In the genomic region with DNA sequence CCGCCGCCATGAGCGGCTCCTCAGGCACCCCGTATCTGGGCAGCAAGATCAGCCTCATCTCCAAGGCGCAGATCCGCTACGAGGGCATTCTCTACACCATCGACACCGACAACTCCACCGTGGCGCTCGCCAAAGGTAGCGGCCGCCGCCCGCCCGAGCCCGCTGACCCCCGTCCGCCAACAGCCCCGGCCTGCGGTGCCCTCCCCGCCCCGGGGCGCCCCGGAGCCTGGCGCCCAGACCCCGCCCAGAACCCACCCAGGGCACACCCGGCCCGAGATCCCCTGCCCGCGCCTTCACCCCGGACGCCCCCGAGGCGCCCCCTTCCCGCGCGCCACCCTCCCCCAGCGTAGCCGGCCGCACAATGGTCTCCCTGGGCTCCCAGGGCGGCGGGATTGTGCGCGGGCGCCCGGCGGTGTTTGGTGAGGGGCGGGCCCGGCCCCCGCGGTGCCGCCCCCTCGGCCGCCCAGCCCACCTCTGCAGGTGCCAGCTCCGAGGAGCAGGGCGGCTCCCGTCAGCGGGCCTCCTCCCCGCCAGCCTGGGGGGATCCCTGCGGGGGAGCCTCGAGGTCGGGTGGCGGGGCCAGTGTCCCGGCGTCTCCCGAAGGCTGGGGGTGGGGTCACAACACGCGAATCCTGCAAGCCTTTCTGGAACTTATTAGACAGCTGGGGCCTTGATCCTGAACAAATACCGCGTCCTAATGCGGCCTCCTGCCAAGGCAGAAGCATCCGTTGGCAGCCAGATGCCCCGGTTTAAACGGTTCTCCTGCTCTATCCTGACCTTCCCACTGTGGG, we compare ENCODE assay signal across 8 cellular contexts. TPM values are rescaled to one million over a fixed set of nuclear protein-coding genes. Genes with fewer than 3 reads are reported as not detected.
DNase-seq lines count a peak whose midpoint lies in the region; ATAC-seq and TF ChIP-seq lines count a peak whose summit lies in the region.

No MANE protein-coding gene starts in this region.

- DNase-seq in GM10266 (ENCODE audit: extremely low spot score) (peak; percentile 68), LoVo (ENCODE audit: low spot score) (peak; percentile 44), upper lobe of left lung (peak; percentile 66 to 93)

- peak overlapping the region; percentile 73 for H3K4me3 ChIP-seq in WI38 (ENCODE audit: low read depth, low read length)
- peak overlapping the region; percentile 79 for H3K4me3 ChIP-seq in ectodermal cell (ENCODE audit: insufficient read depth, low read depth, low read length)
- H3K4me3 ChIP-seq in mucosa of rectum (ENCODE audit: low read length in 2 of 2), result peak overlapping the region; percentile 70 to 75
- H3K4me3 ChIP-seq in upper lobe of left lung, result peak overlapping the region; percentile 76 to 99 (median 91)

- TF ChIP-seq CTCF in GM10266 (IDR thresholded peaks at IDR 0.05; ENCODE audit: control insufficient read depth, insufficient read depth, low read depth, missing control alignments) (no peak), WI38 (IDR thresholded peaks at IDR 0.05; ENCODE audit: low read depth, low read length) (no peak), upper lobe of left lung (IDR thresholded peaks at IDR 0.05) (no peak)

- H3K27me3 ChIP-seq in ectodermal cell (ENCODE audit: control insufficient read depth, insufficient read depth, low read length, poor library complexity, severe bottlenecking) (no peaks in the 10 kb centered on the region), mucosa of rectum (ENCODE audit: control insufficient read depth in 2 of 2, insufficient read depth in 2 of 2, low read length in 2 of 2) (no peaks in the 10 kb centered on the region), upper lobe of left lung (no peaks in the 10 kb centered on the region)

- ATAC-seq in GM21723 (IDR thresholded peaks at IDR 0.05; ENCODE audit: unreplicated experiment) (peak; percentile 15), upper lobe of left lung (ENCODE audit: low FRiP score in 2 of 2) (peak; percentile 17 to 36), HG03095 (IDR thresholded peaks at IDR 0.05; ENCODE audit: unreplicated experiment) (no peak)

- peak overlapping the region; percentile 70 to 71 for H3K9ac ChIP-seq in mucosa of rectum (ENCODE audit: low read depth in 1 of 2, low read length in 2 of 2)

- WGBS in ectodermal cell, 2 experiments, result 0% methylated on average over 76 of the region's 76 CpGs
- 1 to 3% methylated on average over 8 to 17 of the region's 76 CpGs for WGBS in upper lobe of left lung, 2 donors

- H3K9me3 ChIP-seq in ectodermal cell (ENCODE audit: control insufficient read depth, low read length) (no peaks in the 10 kb centered on the region), mucosa of rectum (ENCODE audit: control insufficient read depth in 2 of 2, low read length in 2 of 2) (no peaks in the 10 kb centered on the region), upper lobe of left lung (no peaks in the 10 kb centered on the region)

- peak in 1 of 4 donors; percentile 24 for TF ChIP-seq POLR2A in upper lobe of left lung (IDR thresholded peaks at IDR 0.05)

- no peak for TF ChIP-seq EP300 in upper lobe of left lung (IDR thresholded peaks at IDR 0.05)

- H3K4me1 ChIP-seq in ectodermal cell (ENCODE audit: control insufficient read depth, insufficient read depth, low read length) (peaks cover 29% of the 10 kb centered on the region), mucosa of rectum (ENCODE audit: control insufficient read depth in 2 of 2, insufficient read depth in 2 of 2, low read length in 2 of 2) (peaks cover 18 to 23% of the 10 kb centered on the region in 2 donors), upper lobe of left lung (peaks cover 17 to 23% (median 19%) of the 10 kb centered on the region in 4 donors)

- H3K36me3 ChIP-seq in ectodermal cell (ENCODE audit: control insufficient read depth, insufficient read depth, low read length) (peaks cover 23% of the 10 kb centered on the region), mucosa of rectum (ENCODE audit: control insufficient read depth in 2 of 2, insufficient read depth in 2 of 2, low read length in 2 of 2) (peaks cover 20 to 31% of the 10 kb centered on the region in 2 donors), upper lobe of left lung (peaks cover 21 to 35% (median 26%) of the 10 kb centered on the region in 4 donors)

- H3K27ac ChIP-seq in ectodermal cell (ENCODE audit: insufficient read depth, low read depth, low read length, poor library complexity, severe bottlenecking), result peak overlapping the region; percentile 30
- peak overlapping the region; percentile 59 to 72 for H3K27ac ChIP-seq in mucosa of rectum (ENCODE audit: low read depth in 2 of 2, low read length in 2 of 2)
- H3K27ac ChIP-seq in upper lobe of left lung, result peak overlapping the region; percentile 81 to 95 (median 86)

RNA-seq across cellular contexts. Expression of a gene that starts 0.6 kb away (rescaled TPM):
- 91.0 TPM for polyA plus RNA-seq in ectodermal cell (2013, experiment 1 of 4)
- 90.3 TPM for polyA plus RNA-seq in ectodermal cell (2013, experiment 2 of 4)
- 64.4 TPM for polyA plus RNA-seq in ectodermal cell (2013, experiment 3 of 4)
- 71.8 TPM for polyA plus RNA-seq in ectodermal cell (2013, experiment 4 of 4)
- 10 to 100 TPM; 27.8 to 46.3 (median 36.4) TPM for total RNA-seq in upper lobe of left lung

RNA-seq across cellular contexts. Expression of a gene that starts 20.3 kb away (rescaled TPM):
- polyA plus RNA-seq in ectodermal cell (2013, experiment 1 of 4), result 254 TPM
- polyA plus RNA-seq in ectodermal cell (2013, experiment 2 of 4), result 238 TPM
- polyA plus RNA-seq in ectodermal cell (2013, experiment 3 of 4), result 230 TPM
- polyA plus RNA-seq in ectodermal cell (2013, experiment 4 of 4), result 251 TPM
- total RNA-seq in upper lobe of left lung, result 100 to 1,000 TPM; 186 to 317 (median 240) TPM

RNA-seq across cellular contexts. Expression of a gene that starts 20.7 kb away (rescaled TPM):
- 27.4 TPM for polyA plus RNA-seq in ectodermal cell (2013, experiment 1 of 4)
- polyA plus RNA-seq in ectodermal cell (2013, experiment 2 of 4), result 22.5 TPM
- 22.4 TPM for polyA plus RNA-seq in ectodermal cell (2013, experiment 3 of 4)
- 25.3 TPM for polyA plus RNA-seq in ectodermal cell (2013, experiment 4 of 4)
- 10 to 100 TPM; 12.2 to 70.8 (median 19.7) TPM for total RNA-seq in upper lobe of left lung

RNA-seq across cellular contexts. Expression of a gene that starts 57.2 kb away (rescaled TPM):
- 19.1 TPM for polyA plus RNA-seq in ectodermal cell (2013, experiment 1 of 4)
- polyA plus RNA-seq in ectodermal cell (2013, experiment 2 of 4), result 20.6 TPM
- polyA plus RNA-seq in ectodermal cell (2013, experiment 3 of 4), result 20.8 TPM
- 19.3 TPM for polyA plus RNA-seq in ectodermal cell (2013, experiment 4 of 4)
- total RNA-seq in upper lobe of left lung, result 10 to 100 TPM; 13.0 to 44.0 (median 20.7) TPM

RNA-seq across cellular contexts. Expression of a gene that starts 60.0 kb away (rescaled TPM):
- 27.0 TPM for polyA plus RNA-seq in ectodermal cell (2013, experiment 1 of 4)
- 33.0 TPM for polyA plus RNA-seq in ectodermal cell (2013, experiment 2 of 4)
- polyA plus RNA-seq in ectodermal cell (2013, experiment 3 of 4), result 29.8 TPM
- polyA plus RNA-seq in ectodermal cell (2013, experiment 4 of 4), result 28.0 TPM
- total RNA-seq in upper lobe of left lung, result 10 to 100 TPM; 28.3 to 42.3 (median 32.0) TPM

Comparison
In these comparisons a context has a peak if more than half of its experiments do, and no peak if none do; other contexts are left out.
1. H3K27ac ChIP-seq: peak in every context shown above with its lines; median percentile 86 in upper lobe of left lung; 66 in mucosa of rectum; 30 in ectodermal cell.